Comparison of ENCODE assay signal across 14 cellular contexts in genomic region chr6:130412556-130413290, GRCh38.
"Had no signal": no experiment of that assay in that cellular context is flagged by ENCODE, and none has a peak within 500 bp of the region (broad histone marks: within the 10 kb centered on the region; RNA-seq: fewer than 3 reads in every experiment).

No MANE protein-coding gene starts in this region.

- H3K4me3 ChIP-seq: adrenal gland, body of pancreas, lung, transverse colon had no signal

- H3K4me1 ChIP-seq: body of pancreas had no signal

- H3K9me3 Mint-ChIP-seq: activated T-helper 2 cell treated with anti-CD3 and anti-CD28 coated beads, Interferon-gamma antibody, Interleukin-2, Interleukin-4, amounts not matched to agents 10 μg/mL and 5 μg/mL and 100 μg/mL, durations not matched to agents 14 hours and 24 hours and 36 hours; stimulated activated memory B cell treated with anti-CD40 and anti-IgM and Interleukin-4, amounts not matched to agents 10 μg/mL and 1 μg/mL and 100 μg/mL, for 72 hours had no signal

- H3K36me3 ChIP-seq: adrenal gland, transverse colon had no signal

- DNase-seq: activated CD4-positive, alpha-beta T cell treated with anti-CD3 and anti-CD28 coated beads, Interleukin-2, amount 10 ng/mL, durations not matched to agents 7 days and 5 days; activated CD4-positive, CD25-positive, alpha-beta regulatory T cell; activated naive CD4-positive, alpha-beta T cell treated with anti-CD3 and anti-CD28 coated beads, Interleukin-2, amount 10 ng/mL, durations not matched to agents 7 days and 5 days; adrenal gland; body of pancreas; left colon; naive B cell; substantia nigra; T-helper 2 cell; transverse colon had no signal

- H3K4me1 Mint-ChIP-seq: activated CD4-positive, alpha-beta T cell treated with anti-CD3 and anti-CD28 coated beads, Interleukin-2, amount 10 ng/mL, durations not matched to agents 7 days and 5 days; activated naive CD4-positive, alpha-beta T cell treated with anti-CD3 and anti-CD28 coated beads, Interleukin-2, amount 10 ng/mL, durations not matched to agents 7 days and 5 days; naive B cell; stimulated activated memory B cell treated with anti-CD40 and anti-IgM and Interleukin-4, amounts not matched to agents 10 μg/mL and 1 μg/mL and 100 μg/mL, for 72 hours had no signal

- H3K27me3 Mint-ChIP-seq: activated CD4-positive, alpha-beta T cell treated with anti-CD3 and anti-CD28 coated beads, Interleukin-2, amount 10 ng/mL, durations not matched to agents 7 days and 5 days had no signal

- H3K27ac ChIP-seq: adrenal gland, body of pancreas, transverse colon had no signal

- H3K27ac Mint-ChIP-seq: activated CD4-positive, alpha-beta T cell treated with anti-CD3 and anti-CD28 coated beads, Interleukin-2, amount 10 ng/mL, durations not matched to agents 7 days and 5 days; activated naive CD4-positive, alpha-beta T cell treated with anti-CD3 and anti-CD28 coated beads, Interleukin-2, amount 10 ng/mL, durations not matched to agents 7 days and 5 days; activated T-helper 2 cell treated with anti-CD3 and anti-CD28 coated beads, Interferon-gamma antibody, Interleukin-2, Interleukin-4, amounts not matched to agents 10 μg/mL and 5 μg/mL and 100 μg/mL, durations not matched to agents 14 hours and 24 hours and 36 hours; naive B cell; stimulated activated memory B cell treated with anti-CD40 and anti-IgM and Interleukin-4, amounts not matched to agents 10 μg/mL and 1 μg/mL and 100 μg/mL, for 72 hours had no signal

- H3K27me3 ChIP-seq: adrenal gland, body of pancreas, transverse colon had no signal

- H3K9me3 ChIP-seq: adrenal gland, body of pancreas, transverse colon had no signal

- H3K4me3 Mint-ChIP-seq: activated CD4-positive, alpha-beta T cell treated with anti-CD3 and anti-CD28 coated beads, Interleukin-2, amount 10 ng/mL, durations not matched to agents 7 days and 5 days; activated naive CD4-positive, alpha-beta T cell treated with anti-CD3 and anti-CD28 coated beads, Interleukin-2, amount 10 ng/mL, durations not matched to agents 7 days and 5 days; naive B cell; stimulated activated memory B cell treated with anti-CD40 and anti-IgM and Interleukin-4, amounts not matched to agents 10 μg/mL and 1 μg/mL and 100 μg/mL, for 72 hours had no signal

- ATAC-seq: body of pancreas; esophagus mucosa; left colon; stimulated activated memory B cell treated with anti-CD40 and anti-IgM and Interleukin-4, amounts not matched to agents 10 μg/mL and 1 μg/mL and 100 μg/mL, for 72 hours had no signal
